Comparison of ENCODE assay signal across 1 cellular context in genomic region chr1:154353460-154353904, GRCh38.
TF ChIP-seq lines count a peak whose summit lies in the region.

No MANE protein-coding gene starts in this region.

TF ChIP-seq in SK-N-SH treated with all-trans-retinoic acid at 6 μM for 48 hours, 23 proteins besides CTCF, POLR2A, EP300 and RAD21 (continued from another document):
- TF ChIP-seq ZC3H10 (CRISPR knock-in tag; IDR thresholded peaks at IDR 0.05) = no peak
- TF ChIP-seq CREB5 (CRISPR knock-in tag; IDR thresholded peaks at IDR 0.05; ENCODE audit: low read depth) = no peak
- no peak for TF ChIP-seq ARNTL (CRISPR knock-in tag; IDR thresholded peaks at IDR 0.05; ENCODE audit: borderline replicate concordance, low read depth)
- TF ChIP-seq ZNF8 (CRISPR knock-in tag; IDR thresholded peaks at IDR 0.05) = no peak
- no peak for TF ChIP-seq ZNF565 (CRISPR knock-in tag; conservative IDR thresholded peaks at IDR 0.05; ENCODE audit: low read depth)
- TF ChIP-seq GLIS3 (CRISPR knock-in tag; IDR thresholded peaks at IDR 0.05) = no peak
- TF ChIP-seq BACH2 (CRISPR knock-in tag; IDR thresholded peaks at IDR 0.05; ENCODE audit: borderline replicate concordance) = no peak
- TF ChIP-seq RARB (CRISPR knock-in tag; IDR thresholded peaks at IDR 0.05) = no peak
- no peak for TF ChIP-seq ZFP3 (CRISPR knock-in tag; IDR thresholded peaks at IDR 0.05)
